Comparison of ENCODE assay signal across 23 cellular contexts in the genomic region with DNA sequence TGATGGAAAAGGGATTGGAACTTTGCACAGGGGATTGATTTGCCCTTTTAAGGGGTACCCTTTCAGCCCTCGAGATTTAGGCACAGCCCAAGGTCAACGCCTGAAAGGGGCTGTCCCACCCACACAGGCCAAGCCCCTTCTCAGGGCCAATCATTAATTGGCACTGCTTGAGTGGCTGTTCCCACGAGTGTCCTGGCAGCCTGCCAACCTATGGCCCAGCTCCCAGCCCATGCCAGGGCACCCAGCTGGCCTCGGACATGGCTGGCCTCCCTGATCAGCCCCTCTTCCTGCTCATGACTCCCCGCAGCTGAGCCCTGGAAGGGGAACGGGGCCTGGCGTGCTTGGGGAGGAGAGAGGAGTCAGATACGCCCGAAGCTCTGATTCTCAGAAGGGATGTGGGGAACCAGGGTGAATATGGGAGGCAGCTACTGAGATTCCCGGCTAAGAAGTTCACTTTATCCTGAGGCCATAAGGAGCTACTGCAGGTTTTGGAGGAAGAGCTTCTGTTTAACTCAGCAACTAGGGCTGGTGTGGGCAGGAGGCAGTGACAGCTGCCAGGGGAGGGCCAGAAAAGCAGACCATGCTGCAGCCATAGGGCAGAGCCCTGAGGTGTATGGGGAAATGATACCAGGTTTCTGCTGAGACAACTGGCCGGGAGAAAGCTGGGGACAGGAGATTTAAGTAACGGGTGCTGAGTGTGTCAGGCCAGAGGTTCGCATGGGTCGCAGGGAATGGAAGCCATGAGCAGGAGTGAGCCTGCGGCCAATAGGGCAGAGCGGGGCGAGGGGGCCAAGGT. TPM values are rescaled to one million over a fixed set of nuclear protein-coding genes. Genes with fewer than 3 reads are reported as not detected.
DNase-seq lines count a peak whose midpoint lies in the region; ATAC-seq and TF ChIP-seq lines count a peak whose summit lies in the region.
"Had no signal": no experiment of that assay in that cellular context is flagged by ENCODE, and none has a peak within 500 bp of the region (broad histone marks: within the 10 kb centered on the region; RNA-seq: fewer than 3 reads in every experiment).

No MANE protein-coding gene starts in this region.

- DNase-seq in NCI-H1694 treated with DMSO at 0.1 percent for 48 hours (lab: John Stamatoyannopoulos, UW) (peak; percentile 28), NCI-H1694 (lab: John Stamatoyannopoulos, UW) (no peak), PC-9 (no peak), hypothalamus (lab: John Stamatoyannopoulos, UW) (peak in 40 of 51 donors; percentile 5 to 78 (median 46)), ovary (no peak)
- no peak for DNase-seq in activated CD8-positive, alpha-beta memory T cell treated with anti-CD3 and anti-CD28 coated beads, Interleukin-2, amount 50 U/mL, for 4 hours
- DNase-seq: 8988T; activated effector memory CD4-positive, alpha-beta T cell treated with anti-CD3 and anti-CD28 coated beads, Interleukin-2, amount 50 U/mL, for 16 hours; aorta; cortex of kidney; glutamatergic neuron; NCI-H1092 treated with DMSO at 0.1 percent for 48 hours; NCI-H2227 treated with DMSO at 0.1 percent for 48 hours; SHP77 treated with DMSO at 0.1 percent for 48 hours; small intestine; T-helper 2 cell; trophoblast cell had no signal

- POLR2A ChIA-PET in PC-9 (lab: Charles Lee; ENCODE audit: unreplicated experiment): interaction anchor here (0.6 kb wide), 1 partner anchor 14 kb away, joined by 5 read pairs; no protein-coding TSS in a partner anchor

- intact Hi-C loops in PC-9 (cut with micrococcal nuclease; ENCODE audit: unreplicated experiment) (no loop called here), ovary (cut with DNase I) (no loop called here)

- H3K9me2 ChIP-seq in PC-9 (ENCODE audit: insufficient read depth): no peaks in the 10 kb centered on the region

- ATAC-seq in stimulated activated memory B cell treated with anti-CD40 and anti-IgM and Interleukin-4, amounts not matched to agents 10 μg/mL and 1 μg/mL and 100 μg/mL, for 72 hours: peak; percentile 35
- ATAC-seq in HG02623 (IDR thresholded peaks at IDR 0.05; ENCODE audit: unreplicated experiment): no peak
- ATAC-seq: activated CD4-positive, CD25-positive, alpha-beta regulatory T cell treated with anti-CD3 and anti-CD28 coated beads, Interleukin-2, amount 50 U/mL, for 24 hours had no signal

- H3K4me3 ChIP-seq in PC-9 (no peak overlapping the region), ovary (no peak overlapping the region)

- no peak overlapping the region for H2AFZ ChIP-seq in PC-9

- peaks cover 34% of the 10 kb centered on the region for H3K27me3 Mint-ChIP-seq in stimulated activated memory B cell treated with anti-CD40 and anti-IgM and Interleukin-4, amounts not matched to agents 10 μg/mL and 1 μg/mL and 100 μg/mL, for 72 hours

- peaks cover 97% of the 10 kb centered on the region for H4K20me1 ChIP-seq in PC-9 (ENCODE audit: insufficient read depth)

- no peaks in the 10 kb centered on the region for H3K4me1 ChIP-seq in PC-9 (replicated peaks; ENCODE audit: insufficient read depth)
- no peaks in the 10 kb centered on the region for H3K4me1 ChIP-seq in ovary (ENCODE audit: insufficient read depth)

- H3K36me3 ChIP-seq in PC-9 (ENCODE audit: low read depth) (no peaks in the 10 kb centered on the region; the same call in 1 of the 2 replicates), ovary (no peaks in the 10 kb centered on the region)

- TF ChIP-seq CTCF in PC-9 (conservative IDR thresholded peaks at IDR 0.05) (no peak), ovary (IDR thresholded peaks at IDR 0.05) (no peak)

- no peak overlapping the region for H3K27ac ChIP-seq in PC-9
- no peak overlapping the region for H3K27ac ChIP-seq in ovary
- H3K27ac ChIP-seq: epithelial cell of prostate had no signal

- TF ChIP-seq POLR2A in ovary (IDR thresholded peaks at IDR 0.05): no peak

- no peak overlapping the region for H3K4me2 ChIP-seq in PC-9

- WGBS in ovary, 3 donors: 51 to 61% (median 60%) methylated on average over 12 to 17 of the region's 17 CpGs

- H3K9me3 ChIP-seq in PC-9 (ENCODE audit: insufficient read depth, low read depth) (no peaks in the 10 kb centered on the region), ovary (no peaks in the 10 kb centered on the region)

- peak overlapping the region; percentile 7 for H3K4me3 Mint-ChIP-seq in stimulated activated memory B cell treated with anti-CD40 and anti-IgM and Interleukin-4, amounts not matched to agents 10 μg/mL and 1 μg/mL and 100 μg/mL, for 72 hours
- H3K4me3 Mint-ChIP-seq: mesothelial cell of epicardium had no signal

- CTCF ChIA-PET in PC-9 (lab: Charles Lee): no interaction called here

- H3K27ac Mint-ChIP-seq in stimulated activated memory B cell treated with anti-CD40 and anti-IgM and Interleukin-4, amounts not matched to agents 10 μg/mL and 1 μg/mL and 100 μg/mL, for 72 hours: peak overlapping the region; percentile 5
- H3K27ac Mint-ChIP-seq: mesothelial cell of epicardium had no signal

- TF ChIP-seq EP300 in ovary (IDR thresholded peaks at IDR 0.05): no peak

- H3F3A ChIP-seq in PC-9 (ENCODE audit: insufficient read depth, low read depth): peaks cover 10% of the 10 kb centered on the region; the same call in 1 of the 2 replicates

- TSS peak; percentile 10 for BruUV-seq in PC-9 (replicated peaks; lab: Mats Ljungman, UMichigan)

- H3K36me3 Mint-ChIP-seq in stimulated activated memory B cell treated with anti-CD40 and anti-IgM and Interleukin-4, amounts not matched to agents 10 μg/mL and 1 μg/mL and 100 μg/mL, for 72 hours: no peaks in the 10 kb centered on the region
- H3K36me3 Mint-ChIP-seq: mesothelial cell of epicardium had no signal

- H3K79me2 ChIP-seq in PC-9 (ENCODE audit: low read depth): peaks cover 83% of the 10 kb centered on the region

- H3K27me3 ChIP-seq in PC-9 (ENCODE audit: insufficient read depth, low read depth) (no peaks in the 10 kb centered on the region), ovary (no peaks in the 10 kb centered on the region)

- H3K9me3 Mint-ChIP-seq in stimulated activated memory B cell treated with anti-CD40 and anti-IgM and Interleukin-4, amounts not matched to agents 10 μg/mL and 1 μg/mL and 100 μg/mL, for 72 hours: no peaks in the 10 kb centered on the region
- H3K9me3 Mint-ChIP-seq: mesothelial cell of epicardium had no signal

- H3K4me1 Mint-ChIP-seq in stimulated activated memory B cell treated with anti-CD40 and anti-IgM and Interleukin-4, amounts not matched to agents 10 μg/mL and 1 μg/mL and 100 μg/mL, for 72 hours: peaks cover 34% of the 10 kb centered on the region
- H3K4me1 Mint-ChIP-seq: mesothelial cell of epicardium had no signal

RNA-seq across cellular contexts. Expression of gene WNT7B, which starts 30.0 kb away (rescaled TPM):
- total RNA-seq in PC-9 (2021) (66.9 and 75.5 TPM in 2 replicates), ovary (1 to 10 TPM in 1 of 7 donors, under 1 TPM in 3, not detected in 3; 0.22 to 2.5 (median 0.59) TPM)
- polyA plus RNA-seq in ovary: not detected
- total RNA-seq: aorta, osteoblast had no signal
- polyA plus RNA-seq: aorta had no signal

Comparison
In these comparisons a context has a peak if more than half of its experiments do, and no peak if none do; other contexts are left out.
1. DNase-seq: peak in NCI-H1694 treated with DMSO at 0.1 percent for 48 hours (single experiment) and hypothalamus (40 of 51); none in NCI-H1694 (single experiment), PC-9 (0 of 2), activated CD8-positive, alpha-beta memory T cell treated with anti-CD3 and anti-CD28 coated beads, Interleukin-2, amount 50 U/mL, for 4 hours (single experiment) and ovary (0 of 5).
2. RNA of gene WNT7B, which starts 30.0 kb away (total RNA-seq): 66.9 to 75.5 TPM in PC-9; 0.22 to 2.5 TPM in ovary; every median in the first group is over 10 times any median in the second.